ENCODE assay signal across 1 cellular context in the genomic region with DNA sequence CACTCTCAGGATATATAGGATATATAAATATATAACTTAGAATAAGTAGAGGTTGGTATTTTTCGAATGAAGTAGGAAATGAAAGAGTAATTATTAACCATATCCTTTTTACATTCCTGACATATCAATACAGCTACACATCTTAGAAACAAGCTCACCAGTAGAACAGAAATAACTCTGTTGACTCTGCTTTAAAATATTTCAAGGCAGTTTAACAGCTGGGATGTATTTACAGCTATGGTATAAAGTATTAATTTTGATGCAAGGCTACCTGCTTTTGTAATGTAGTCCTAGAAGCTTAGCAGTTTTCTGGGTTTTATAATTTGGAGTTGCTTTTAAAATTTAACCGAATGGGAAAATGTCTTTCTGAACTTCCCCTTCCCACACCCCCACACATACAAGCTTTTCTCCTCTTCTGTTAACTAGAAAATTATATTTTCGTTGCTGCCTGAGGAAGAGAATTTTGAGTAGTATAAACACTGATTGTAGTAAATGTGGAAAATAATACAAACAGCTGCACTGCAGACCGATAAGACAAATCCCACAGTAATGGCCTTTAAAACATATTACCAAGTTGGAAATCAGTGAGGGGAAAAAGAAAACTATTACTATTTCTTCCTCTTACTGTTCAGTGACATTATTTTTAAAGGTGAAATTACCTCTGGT.
TF ChIP-seq lines count a peak whose summit lies in the region.

No MANE protein-coding gene starts in this region.

TF ChIP-seq in WTC11, 78 proteins besides CTCF, POLR2A, EP300 and RAD21 (continued from another document):
- TF ChIP-seq, protein P1, sequence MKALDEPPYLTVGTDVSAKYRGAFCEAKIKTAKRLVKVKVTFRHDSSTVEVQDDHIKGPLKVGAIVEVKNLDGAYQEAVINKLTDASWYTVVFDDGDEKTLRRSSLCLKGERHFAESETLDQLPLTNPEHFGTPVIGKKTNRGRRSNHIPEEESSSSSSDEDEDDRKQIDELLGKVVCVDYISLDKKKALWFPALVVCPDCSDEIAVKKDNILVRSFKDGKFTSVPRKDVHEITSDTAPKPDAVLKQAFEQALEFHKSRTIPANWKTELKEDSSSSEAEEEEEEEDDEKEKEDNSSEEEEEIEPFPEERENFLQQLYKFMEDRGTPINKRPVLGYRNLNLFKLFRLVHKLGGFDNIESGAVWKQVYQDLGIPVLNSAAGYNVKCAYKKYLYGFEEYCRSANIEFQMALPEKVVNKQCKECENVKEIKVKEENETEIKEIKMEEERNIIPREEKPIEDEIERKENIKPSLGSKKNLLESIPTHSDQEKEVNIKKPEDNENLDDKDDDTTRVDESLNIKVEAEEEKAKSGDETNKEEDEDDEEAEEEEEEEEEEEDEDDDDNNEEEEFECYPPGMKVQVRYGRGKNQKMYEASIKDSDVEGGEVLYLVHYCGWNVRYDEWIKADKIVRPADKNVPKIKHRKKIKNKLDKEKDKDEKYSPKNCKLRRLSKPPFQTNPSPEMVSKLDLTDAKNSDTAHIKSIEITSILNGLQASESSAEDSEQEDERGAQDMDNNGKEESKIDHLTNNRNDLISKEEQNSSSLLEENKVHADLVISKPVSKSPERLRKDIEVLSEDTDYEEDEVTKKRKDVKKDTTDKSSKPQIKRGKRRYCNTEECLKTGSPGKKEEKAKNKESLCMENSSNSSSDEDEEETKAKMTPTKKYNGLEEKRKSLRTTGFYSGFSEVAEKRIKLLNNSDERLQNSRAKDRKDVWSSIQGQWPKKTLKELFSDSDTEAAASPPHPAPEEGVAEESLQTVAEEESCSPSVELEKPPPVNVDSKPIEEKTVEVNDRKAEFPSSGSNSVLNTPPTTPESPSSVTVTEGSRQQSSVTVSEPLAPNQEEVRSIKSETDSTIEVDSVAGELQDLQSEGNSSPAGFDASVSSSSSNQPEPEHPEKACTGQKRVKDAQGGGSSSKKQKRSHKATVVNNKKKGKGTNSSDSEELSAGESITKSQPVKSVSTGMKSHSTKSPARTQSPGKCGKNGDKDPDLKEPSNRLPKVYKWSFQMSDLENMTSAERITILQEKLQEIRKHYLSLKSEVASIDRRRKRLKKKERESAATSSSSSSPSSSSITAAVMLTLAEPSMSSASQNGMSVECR (CRISPR knock-in tag; IDR thresholded peaks at IDR 0.05; ENCODE audit: borderline replicate concordance) = no peak
- TF ChIP-seq TP53 (CRISPR knock-in tag; IDR thresholded peaks at IDR 0.05) = no peak
- TF ChIP-seq EMX1 (CRISPR knock-in tag; IDR thresholded peaks at IDR 0.05) = no peak
- TF ChIP-seq, protein P2, sequence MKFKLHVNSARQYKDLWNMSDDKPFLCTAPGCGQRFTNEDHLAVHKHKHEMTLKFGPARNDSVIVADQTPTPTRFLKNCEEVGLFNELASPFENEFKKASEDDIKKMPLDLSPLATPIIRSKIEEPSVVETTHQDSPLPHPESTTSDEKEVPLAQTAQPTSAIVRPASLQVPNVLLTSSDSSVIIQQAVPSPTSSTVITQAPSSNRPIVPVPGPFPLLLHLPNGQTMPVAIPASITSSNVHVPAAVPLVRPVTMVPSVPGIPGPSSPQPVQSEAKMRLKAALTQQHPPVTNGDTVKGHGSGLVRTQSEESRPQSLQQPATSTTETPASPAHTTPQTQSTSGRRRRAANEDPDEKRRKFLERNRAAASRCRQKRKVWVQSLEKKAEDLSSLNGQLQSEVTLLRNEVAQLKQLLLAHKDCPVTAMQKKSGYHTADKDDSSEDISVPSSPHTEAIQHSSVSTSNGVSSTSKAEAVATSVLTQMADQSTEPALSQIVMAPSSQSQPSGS (CRISPR knock-in tag; IDR thresholded peaks at IDR 0.05; ENCODE audit: borderline replicate concordance, low read depth) = no peak
- TF ChIP-seq RELA (CRISPR knock-in tag; IDR thresholded peaks at IDR 0.05; ENCODE audit: borderline replicate concordance) = no peak
- TF ChIP-seq, protein P3, sequence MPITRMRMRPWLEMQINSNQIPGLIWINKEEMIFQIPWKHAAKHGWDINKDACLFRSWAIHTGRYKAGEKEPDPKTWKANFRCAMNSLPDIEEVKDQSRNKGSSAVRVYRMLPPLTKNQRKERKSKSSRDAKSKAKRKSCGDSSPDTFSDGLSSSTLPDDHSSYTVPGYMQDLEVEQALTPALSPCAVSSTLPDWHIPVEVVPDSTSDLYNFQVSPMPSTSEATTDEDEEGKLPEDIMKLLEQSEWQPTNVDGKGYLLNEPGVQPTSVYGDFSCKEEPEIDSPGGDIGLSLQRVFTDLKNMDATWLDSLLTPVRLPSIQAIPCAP (CRISPR knock-in tag; IDR thresholded peaks at IDR 0.05) = no peak
- no peak for TF ChIP-seq RORB (CRISPR knock-in tag; IDR thresholded peaks at IDR 0.05)
- TF ChIP-seq, protein P4, sequence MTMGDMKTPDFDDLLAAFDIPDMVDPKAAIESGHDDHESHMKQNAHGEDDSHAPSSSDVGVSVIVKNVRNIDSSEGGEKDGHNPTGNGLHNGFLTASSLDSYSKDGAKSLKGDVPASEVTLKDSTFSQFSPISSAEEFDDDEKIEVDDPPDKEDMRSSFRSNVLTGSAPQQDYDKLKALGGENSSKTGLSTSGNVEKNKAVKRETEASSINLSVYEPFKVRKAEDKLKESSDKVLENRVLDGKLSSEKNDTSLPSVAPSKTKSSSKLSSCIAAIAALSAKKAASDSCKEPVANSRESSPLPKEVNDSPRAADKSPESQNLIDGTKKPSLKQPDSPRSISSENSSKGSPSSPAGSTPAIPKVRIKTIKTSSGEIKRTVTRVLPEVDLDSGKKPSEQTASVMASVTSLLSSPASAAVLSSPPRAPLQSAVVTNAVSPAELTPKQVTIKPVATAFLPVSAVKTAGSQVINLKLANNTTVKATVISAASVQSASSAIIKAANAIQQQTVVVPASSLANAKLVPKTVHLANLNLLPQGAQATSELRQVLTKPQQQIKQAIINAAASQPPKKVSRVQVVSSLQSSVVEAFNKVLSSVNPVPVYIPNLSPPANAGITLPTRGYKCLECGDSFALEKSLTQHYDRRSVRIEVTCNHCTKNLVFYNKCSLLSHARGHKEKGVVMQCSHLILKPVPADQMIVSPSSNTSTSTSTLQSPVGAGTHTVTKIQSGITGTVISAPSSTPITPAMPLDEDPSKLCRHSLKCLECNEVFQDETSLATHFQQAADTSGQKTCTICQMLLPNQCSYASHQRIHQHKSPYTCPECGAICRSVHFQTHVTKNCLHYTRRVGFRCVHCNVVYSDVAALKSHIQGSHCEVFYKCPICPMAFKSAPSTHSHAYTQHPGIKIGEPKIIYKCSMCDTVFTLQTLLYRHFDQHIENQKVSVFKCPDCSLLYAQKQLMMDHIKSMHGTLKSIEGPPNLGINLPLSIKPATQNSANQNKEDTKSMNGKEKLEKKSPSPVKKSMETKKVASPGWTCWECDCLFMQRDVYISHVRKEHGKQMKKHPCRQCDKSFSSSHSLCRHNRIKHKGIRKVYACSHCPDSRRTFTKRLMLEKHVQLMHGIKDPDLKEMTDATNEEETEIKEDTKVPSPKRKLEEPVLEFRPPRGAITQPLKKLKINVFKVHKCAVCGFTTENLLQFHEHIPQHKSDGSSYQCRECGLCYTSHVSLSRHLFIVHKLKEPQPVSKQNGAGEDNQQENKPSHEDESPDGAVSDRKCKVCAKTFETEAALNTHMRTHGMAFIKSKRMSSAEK (CRISPR knock-in tag; IDR thresholded peaks at IDR 0.05; ENCODE audit: borderline replicate concordance) = no peak
- TF ChIP-seq, protein P5, sequence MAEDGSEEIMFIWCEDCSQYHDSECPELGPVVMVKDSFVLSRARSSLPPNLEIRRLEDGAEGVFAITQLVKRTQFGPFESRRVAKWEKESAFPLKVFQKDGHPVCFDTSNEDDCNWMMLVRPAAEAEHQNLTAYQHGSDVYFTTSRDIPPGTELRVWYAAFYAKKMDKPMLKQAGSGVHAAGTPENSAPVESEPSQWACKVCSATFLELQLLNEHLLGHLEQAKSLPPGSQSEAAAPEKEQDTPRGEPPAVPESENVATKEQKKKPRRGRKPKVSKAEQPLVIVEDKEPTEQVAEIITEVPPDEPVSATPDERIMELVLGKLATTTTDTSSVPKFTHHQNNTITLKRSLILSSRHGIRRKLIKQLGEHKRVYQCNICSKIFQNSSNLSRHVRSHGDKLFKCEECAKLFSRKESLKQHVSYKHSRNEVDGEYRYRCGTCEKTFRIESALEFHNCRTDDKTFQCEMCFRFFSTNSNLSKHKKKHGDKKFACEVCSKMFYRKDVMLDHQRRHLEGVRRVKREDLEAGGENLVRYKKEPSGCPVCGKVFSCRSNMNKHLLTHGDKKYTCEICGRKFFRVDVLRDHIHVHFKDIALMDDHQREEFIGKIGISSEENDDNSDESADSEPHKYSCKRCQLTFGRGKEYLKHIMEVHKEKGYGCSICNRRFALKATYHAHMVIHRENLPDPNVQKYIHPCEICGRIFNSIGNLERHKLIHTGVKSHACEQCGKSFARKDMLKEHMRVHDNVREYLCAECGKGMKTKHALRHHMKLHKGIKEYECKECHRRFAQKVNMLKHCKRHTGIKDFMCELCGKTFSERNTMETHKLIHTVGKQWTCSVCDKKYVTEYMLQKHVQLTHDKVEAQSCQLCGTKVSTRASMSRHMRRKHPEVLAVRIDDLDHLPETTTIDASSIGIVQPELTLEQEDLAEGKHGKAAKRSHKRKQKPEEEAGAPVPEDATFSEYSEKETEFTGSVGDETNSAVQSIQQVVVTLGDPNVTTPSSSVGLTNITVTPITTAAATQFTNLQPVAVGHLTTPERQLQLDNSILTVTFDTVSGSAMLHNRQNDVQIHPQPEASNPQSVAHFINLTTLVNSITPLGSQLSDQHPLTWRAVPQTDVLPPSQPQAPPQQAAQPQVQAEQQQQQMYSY (CRISPR knock-in tag; IDR thresholded peaks at IDR 0.05) = no peak
- TF ChIP-seq MXD4 (CRISPR knock-in tag; IDR thresholded peaks at IDR 0.05; ENCODE audit: borderline replicate concordance) = no peak
- TF ChIP-seq, protein P6, sequence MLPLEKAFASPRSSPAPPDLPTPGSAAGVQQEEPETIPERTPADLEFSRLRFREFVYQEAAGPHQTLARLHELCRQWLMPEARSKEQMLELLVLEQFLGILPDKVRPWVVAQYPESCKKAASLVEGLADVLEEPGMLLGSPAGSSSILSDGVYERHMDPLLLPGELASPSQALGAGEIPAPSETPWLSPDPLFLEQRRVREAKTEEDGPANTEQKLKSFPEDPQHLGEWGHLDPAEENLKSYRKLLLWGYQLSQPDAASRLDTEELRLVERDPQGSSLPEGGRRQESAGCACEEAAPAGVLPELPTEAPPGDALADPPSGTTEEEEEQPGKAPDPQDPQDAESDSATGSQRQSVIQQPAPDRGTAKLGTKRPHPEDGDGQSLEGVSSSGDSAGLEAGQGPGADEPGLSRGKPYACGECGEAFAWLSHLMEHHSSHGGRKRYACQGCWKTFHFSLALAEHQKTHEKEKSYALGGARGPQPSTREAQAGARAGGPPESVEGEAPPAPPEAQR (CRISPR knock-in tag; IDR thresholded peaks at IDR 0.05) = no peak
- no peak for TF ChIP-seq ZNF671 (CRISPR knock-in tag; IDR thresholded peaks at IDR 0.05)
- no peak for TF ChIP-seq NR2C2 (CRISPR knock-in tag; IDR thresholded peaks at IDR 0.05)
- TF ChIP-seq ZNF138 (CRISPR knock-in tag; conservative IDR thresholded peaks at IDR 0.05) = no peak
- TF ChIP-seq, protein P7, sequence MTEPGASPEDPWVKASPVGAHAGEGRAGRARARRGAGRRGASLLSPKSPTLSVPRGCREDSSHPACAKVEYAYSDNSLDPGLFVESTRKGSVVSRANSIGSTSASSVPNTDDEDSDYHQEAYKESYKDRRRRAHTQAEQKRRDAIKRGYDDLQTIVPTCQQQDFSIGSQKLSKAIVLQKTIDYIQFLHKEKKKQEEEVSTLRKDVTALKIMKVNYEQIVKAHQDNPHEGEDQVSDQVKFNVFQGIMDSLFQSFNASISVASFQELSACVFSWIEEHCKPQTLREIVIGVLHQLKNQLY (CRISPR knock-in tag; IDR thresholded peaks at IDR 0.05) = no peak
- TF ChIP-seq, protein P8, sequence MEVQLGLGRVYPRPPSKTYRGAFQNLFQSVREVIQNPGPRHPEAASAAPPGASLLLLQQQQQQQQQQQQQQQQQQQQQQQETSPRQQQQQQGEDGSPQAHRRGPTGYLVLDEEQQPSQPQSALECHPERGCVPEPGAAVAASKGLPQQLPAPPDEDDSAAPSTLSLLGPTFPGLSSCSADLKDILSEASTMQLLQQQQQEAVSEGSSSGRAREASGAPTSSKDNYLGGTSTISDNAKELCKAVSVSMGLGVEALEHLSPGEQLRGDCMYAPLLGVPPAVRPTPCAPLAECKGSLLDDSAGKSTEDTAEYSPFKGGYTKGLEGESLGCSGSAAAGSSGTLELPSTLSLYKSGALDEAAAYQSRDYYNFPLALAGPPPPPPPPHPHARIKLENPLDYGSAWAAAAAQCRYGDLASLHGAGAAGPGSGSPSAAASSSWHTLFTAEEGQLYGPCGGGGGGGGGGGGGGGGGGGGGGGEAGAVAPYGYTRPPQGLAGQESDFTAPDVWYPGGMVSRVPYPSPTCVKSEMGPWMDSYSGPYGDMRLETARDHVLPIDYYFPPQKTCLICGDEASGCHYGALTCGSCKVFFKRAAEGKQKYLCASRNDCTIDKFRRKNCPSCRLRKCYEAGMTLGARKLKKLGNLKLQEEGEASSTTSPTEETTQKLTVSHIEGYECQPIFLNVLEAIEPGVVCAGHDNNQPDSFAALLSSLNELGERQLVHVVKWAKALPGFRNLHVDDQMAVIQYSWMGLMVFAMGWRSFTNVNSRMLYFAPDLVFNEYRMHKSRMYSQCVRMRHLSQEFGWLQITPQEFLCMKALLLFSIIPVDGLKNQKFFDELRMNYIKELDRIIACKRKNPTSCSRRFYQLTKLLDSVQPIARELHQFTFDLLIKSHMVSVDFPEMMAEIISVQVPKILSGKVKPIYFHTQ (CRISPR knock-in tag; IDR thresholded peaks at IDR 0.05) = no peak
- TF ChIP-seq, protein P9, sequence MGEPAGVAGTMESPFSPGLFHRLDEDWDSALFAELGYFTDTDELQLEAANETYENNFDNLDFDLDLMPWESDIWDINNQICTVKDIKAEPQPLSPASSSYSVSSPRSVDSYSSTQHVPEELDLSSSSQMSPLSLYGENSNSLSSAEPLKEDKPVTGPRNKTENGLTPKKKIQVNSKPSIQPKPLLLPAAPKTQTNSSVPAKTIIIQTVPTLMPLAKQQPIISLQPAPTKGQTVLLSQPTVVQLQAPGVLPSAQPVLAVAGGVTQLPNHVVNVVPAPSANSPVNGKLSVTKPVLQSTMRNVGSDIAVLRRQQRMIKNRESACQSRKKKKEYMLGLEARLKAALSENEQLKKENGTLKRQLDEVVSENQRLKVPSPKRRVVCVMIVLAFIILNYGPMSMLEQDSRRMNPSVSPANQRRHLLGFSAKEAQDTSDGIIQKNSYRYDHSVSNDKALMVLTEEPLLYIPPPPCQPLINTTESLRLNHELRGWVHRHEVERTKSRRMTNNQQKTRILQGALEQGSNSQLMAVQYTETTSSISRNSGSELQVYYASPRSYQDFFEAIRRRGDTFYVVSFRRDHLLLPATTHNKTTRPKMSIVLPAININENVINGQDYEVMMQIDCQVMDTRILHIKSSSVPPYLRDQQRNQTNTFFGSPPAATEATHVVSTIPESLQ (CRISPR knock-in tag; IDR thresholded peaks at IDR 0.05) = no peak
TF ChIP-seq in WTC11: peak in this region for 0.
